8 cellular contexts compared by ENCODE assay signal in genomic region chr6:136723780-136724179, GRCh38.
DNase-seq lines count a peak whose midpoint lies in the region; ATAC-seq and TF ChIP-seq lines count a peak whose summit lies in the region.

No MANE protein-coding gene starts in this region.

- peaks cover 28% of the 10 kb centered on the region for H3K4me1 Mint-ChIP-seq in CD4-positive, alpha-beta T cell (ENCODE audit: low read depth)
- H3K4me1 Mint-ChIP-seq in glutamatergic neuron (ENCODE audit: low read depth, unreplicated experiment) (no peaks in the 10 kb centered on the region), GM23338 (peaks cover 11% of the 10 kb centered on the region)

- no peak for TF ChIP-seq CTCF in CD4-positive, alpha-beta T cell (IDR thresholded peaks at IDR 0.05)
- no peak for TF ChIP-seq CTCF in glutamatergic neuron (IDR thresholded peaks at IDR 0.05; ENCODE audit: partially characterized antibody, unreplicated experiment)
- TF ChIP-seq CTCF in GM23338 (conservative IDR thresholded peaks at IDR 0.05; ENCODE audit: low read depth in 2 of 2), result no peak
- TF ChIP-seq CTCF in ascending aorta (IDR thresholded peaks at IDR 0.05), result no peak

- H3K9me3 Mint-ChIP-seq in CD4-positive, alpha-beta T cell, result peaks cover 3% of the 10 kb centered on the region
- H3K9me3 Mint-ChIP-seq in glutamatergic neuron (ENCODE audit: unreplicated experiment), result no peaks in the 10 kb centered on the region
- H3K9me3 Mint-ChIP-seq in GM23338, result 0 out of 3 replicates have a peak, but pooled peaks cover 4% of the 10 kb centered on the region

- no peaks in the 10 kb centered on the region for H3K36me3 Mint-ChIP-seq in CD4-positive, alpha-beta T cell (ENCODE audit: low read depth)
- H3K36me3 Mint-ChIP-seq in glutamatergic neuron (ENCODE audit: unreplicated experiment) (no peaks in the 10 kb centered on the region), GM23338 (ENCODE audit: low read depth) (no peaks in the 10 kb centered on the region)

- H3K36me3 ChIP-seq in GM23338 (ENCODE audit: insufficient read depth), result no peaks in the 10 kb centered on the region
- H3K36me3 ChIP-seq in ascending aorta, result no peaks in the 10 kb centered on the region

- no peaks in the 10 kb centered on the region for H3F3A ChIP-seq in GM23338 (replicated peaks; ENCODE audit: low read depth)

- H3K4me2 ChIP-seq in GM23338, result no peak overlapping the region

- no peak overlapping the region for H3K27ac ChIP-seq in CD4-positive, alpha-beta T cell (ENCODE audit: low read depth, low read length)
- H3K27ac ChIP-seq in GM23338 (ENCODE audit: low read depth) (no peak overlapping the region), ascending aorta (no peak overlapping the region)

- no peak overlapping the region for H2AFZ ChIP-seq in GM23338

- H3K79me2 ChIP-seq in GM23338 (replicated peaks; ENCODE audit: insufficient read depth), result no peaks in the 10 kb centered on the region

- ATAC-seq in CD4-positive, alpha-beta T cell (ENCODE audit: poor library complexity), result peak; percentile 75
- ATAC-seq in HG02885 (IDR thresholded peaks at IDR 0.05; ENCODE audit: poor library complexity, unreplicated experiment) (peak; percentile 42), GM23338 (no peak), Right ventricle myocardium superior (ENCODE audit: poor library complexity) (no peak)

- H3K27me3 ChIP-seq in CD4-positive, alpha-beta T cell (ENCODE audit: control insufficient read depth, insufficient read depth, low read length), result no peaks in the 10 kb centered on the region
- no peaks in the 10 kb centered on the region for H3K27me3 ChIP-seq in GM23338 (ENCODE audit: insufficient read depth)
- no peaks in the 10 kb centered on the region for H3K27me3 ChIP-seq in ascending aorta

- H3K9me3 ChIP-seq in CD4-positive, alpha-beta T cell (ENCODE audit: control insufficient read depth, low read length), result no peaks in the 10 kb centered on the region
- H3K9me3 ChIP-seq in ascending aorta, result peaks cover 0 to 11% of the 10 kb centered on the region in 2 donors

- DNase-seq in CD4-positive, alpha-beta T cell, result peak in 8 of 10 experiments; percentile 9 to 45 (median 31)
- DNase-seq in UCSD-AML1 (lab: John Stamatoyannopoulos, UW; ENCODE audit: unreplicated experiment) (peak; percentile 62), glutamatergic neuron (no peak), GM23338 (ENCODE audit: low spot score) (no peak), GM03348 (ENCODE audit: low spot score) (no peak), Right ventricle myocardium superior (no peak), ascending aorta (ENCODE audit: low spot score in 2 of 2) (no peak)

- H3K4me1 ChIP-seq in GM23338 (ENCODE audit: insufficient read depth) (peaks cover 9% of the 10 kb centered on the region; the same call in 1 of the 2 replicates), ascending aorta (peaks cover 3 to 7% of the 10 kb centered on the region in 2 donors)

- H3K4me3 ChIP-seq in GM23338 (no peak overlapping the region), ascending aorta (no peak overlapping the region)

- CTCF ChIA-PET in CD4-positive, alpha-beta T cell (lab: Charles Lee), result interaction anchor here (1.0 to 2.7 kb wide), 3 partner anchors 63 to 68 kb away, joined by 3 to 16 read pairs (median 3); partner anchors contain the start of gene MAP3K5

- no peaks in the 10 kb centered on the region for H4K20me1 ChIP-seq in GM23338 (replicated peaks; ENCODE audit: insufficient read depth)

- no peak overlapping the region for H3K27ac Mint-ChIP-seq in CD4-positive, alpha-beta T cell
- H3K27ac Mint-ChIP-seq in glutamatergic neuron (ENCODE audit: unreplicated experiment), result peak overlapping the region; percentile 12
- no peak overlapping the region for H3K27ac Mint-ChIP-seq in GM23338

- no peaks in the 10 kb centered on the region for H3K9me2 ChIP-seq in GM23338 (ENCODE audit: insufficient read depth)

- POLR2A ChIA-PET in CD4-positive, alpha-beta T cell (lab: Charles Lee), result interaction anchor here (0.7 to 1.8 kb wide), 3 partner anchors 16 to 69 kb away, joined by 3 to 6 read pairs (median 3); partner anchors contain the start of gene MAP3K5

- intact Hi-C loops in CD4-positive, alpha-beta T cell (cut with DNase I, micrococcal nuclease), result no loop called here
- intact Hi-C loops in Right ventricle myocardium superior (cut with DNase I), result no loop called here
- intact Hi-C loops in ascending aorta (cut with DNase I), result no loop called here

- no peaks in the 10 kb centered on the region for H3K27me3 Mint-ChIP-seq in CD4-positive, alpha-beta T cell
- H3K27me3 Mint-ChIP-seq in glutamatergic neuron (ENCODE audit: unreplicated experiment) (no peaks in the 10 kb centered on the region), GM23338 (ENCODE audit: insufficient read depth, low read depth, poor library complexity) (no peaks in the 10 kb centered on the region)

- no peak overlapping the region for H3K4me3 Mint-ChIP-seq in CD4-positive, alpha-beta T cell
- H3K4me3 Mint-ChIP-seq in glutamatergic neuron (ENCODE audit: unreplicated experiment) (no peak overlapping the region), GM23338 (no peak overlapping the region)

TF ChIP-seq in GM23338, 12 proteins besides CTCF, POLR2A, EP300 and RAD21:
- no peak for TF ChIP-seq EZH2phosphoT487 (IDR thresholded peaks at IDR 0.05; ENCODE audit: unreplicated experiment)

Comparison
In these comparisons a context has a peak if more than half of its experiments do, and no peak if none do; other contexts are left out.
1. ATAC-seq: peak in CD4-positive, alpha-beta T cell (single experiment) and HG02885 (single experiment); none in GM23338 (single experiment) and Right ventricle myocardium superior (single experiment).
2. DNase-seq: peak in CD4-positive, alpha-beta T cell (8 of 10) and UCSD-AML1 (single experiment); none in glutamatergic neuron (single experiment), GM23338 (single experiment), GM03348 (single experiment), Right ventricle myocardium superior (single experiment) and ascending aorta (0 of 2).